In the genomic region with DNA sequence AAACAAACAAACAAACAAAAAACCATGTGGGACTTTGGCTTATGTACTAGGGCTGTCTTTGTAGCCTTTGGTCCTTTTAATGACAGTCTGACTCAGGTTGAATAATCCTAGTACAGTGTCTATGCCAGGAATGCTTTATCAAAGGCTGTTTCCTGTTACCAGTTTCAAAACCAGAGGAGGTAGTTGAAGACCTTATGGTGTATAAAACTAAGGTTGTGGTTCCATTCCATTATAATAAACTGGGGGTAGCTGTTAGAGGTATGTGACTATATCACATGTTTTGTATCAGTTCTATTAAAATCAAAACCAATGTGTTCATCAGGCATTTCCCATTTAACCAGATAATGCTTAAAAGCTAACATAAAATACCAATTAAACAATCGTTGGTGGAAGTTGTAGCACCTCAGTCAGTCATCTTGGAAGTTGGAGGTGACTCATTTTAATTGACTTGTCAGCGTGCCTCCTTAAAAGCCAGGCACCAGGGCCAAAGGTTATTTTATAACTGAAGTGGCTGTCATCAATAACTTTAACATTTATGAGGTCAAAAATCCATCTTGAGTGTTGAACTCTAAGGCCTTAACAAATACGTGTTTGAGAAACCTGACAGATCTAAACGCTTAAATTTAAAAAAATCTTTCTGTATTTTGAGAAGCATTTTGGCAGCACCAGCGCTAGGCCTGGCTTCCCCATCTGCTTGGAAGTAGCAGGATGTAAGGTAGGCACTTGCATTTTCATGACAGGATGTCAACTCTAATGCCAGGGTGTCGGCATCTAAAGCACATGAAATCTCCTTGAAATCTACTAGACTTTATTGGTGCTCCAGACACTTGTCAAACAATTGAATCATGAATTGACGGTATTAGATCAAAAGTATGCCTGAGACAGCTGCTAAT, we compare ENCODE assay signal across 13 cellular contexts.
DNase-seq lines count a peak whose midpoint lies in the region; ATAC-seq and TF ChIP-seq lines count a peak whose summit lies in the region.
"Had no signal": no experiment of that assay in that cellular context is flagged by ENCODE, and none has a peak within 500 bp of the region (broad histone marks: within the 10 kb centered on the region; RNA-seq: fewer than 3 reads in every experiment).

No MANE protein-coding gene starts in this region.

- peak; percentile 56 for ATAC-seq in stimulated activated naive CD8-positive, alpha-beta T cell treated with anti-CD3 and anti-CD28 coated beads, Interleukin-15, Interleukin-2, amounts not matched to agents 100 U/mL and 50 U/mL, for 24 hours
- ATAC-seq: stimulated activated memory B cell treated with anti-CD40 and anti-IgM and Interleukin-4, amounts not matched to agents 10 μg/mL and 1 μg/mL and 100 μg/mL, for 72 hours had no signal

- no TSS peak for BruUV-seq in MCF 10A (replicated peaks; lab: Mats Ljungman, UMichigan)

- H3K9me3 Mint-ChIP-seq in MCF 10A (ENCODE audit: unreplicated experiment): no peaks in the 10 kb centered on the region
- H3K9me3 Mint-ChIP-seq: memory B cell; stimulated activated memory B cell treated with anti-CD40 and anti-IgM and Interleukin-4, amounts not matched to agents 10 μg/mL and 1 μg/mL and 100 μg/mL, for 72 hours had no signal

- H3K27me3 Mint-ChIP-seq in MCF 10A (ENCODE audit: insufficient read depth, unreplicated experiment): no peaks in the 10 kb centered on the region
- H3K27me3 Mint-ChIP-seq: memory B cell; stimulated activated memory B cell treated with anti-CD40 and anti-IgM and Interleukin-4, amounts not matched to agents 10 μg/mL and 1 μg/mL and 100 μg/mL, for 72 hours had no signal

- H3K4me1 ChIP-seq in breast epithelium: no peaks in the 10 kb centered on the region
- peaks cover 0 to 14% (median 2%) of the 10 kb centered on the region in 4 donors for H3K4me1 ChIP-seq in Peyer's patch
- peaks cover 0 to 22% (median 0%) of the 10 kb centered on the region in 3 donors for H3K4me1 ChIP-seq in esophagus squamous epithelium

- in situ Hi-C loops in GM13976 (cut with MboI; ENCODE audit: low sequenced_read_pairs, unreplicated experiment): no loop called here

- intact Hi-C loops in MCF 10A (cut with micrococcal nuclease): no loop called here
- intact Hi-C loops in breast epithelium (cut with DNase I; ENCODE audit: low total_unique reads): no loop called here
- intact Hi-C loops in esophagus squamous epithelium (cut with DNase I): no loop called here

- H3K4me1 Mint-ChIP-seq in MCF 10A (ENCODE audit: insufficient read depth, unreplicated experiment): no peaks in the 10 kb centered on the region

- H3K27me3 ChIP-seq in breast epithelium: no peaks in the 10 kb centered on the region
- H3K27me3 ChIP-seq in Peyer's patch: no peaks in the 10 kb centered on the region
- no peaks in the 10 kb centered on the region for H3K27me3 ChIP-seq in esophagus squamous epithelium

- H3K4me3 ChIP-seq in breast epithelium (no peak overlapping the region), Peyer's patch (peak overlapping the region in 1 of 4 donors; percentile 15), epithelial cell of esophagus (ENCODE audit: low read length) (no peak overlapping the region), esophagus squamous epithelium (no peak overlapping the region)
- H3K4me3 ChIP-seq: skin epidermis had no signal

- H3K27ac ChIP-seq in breast epithelium (no peak overlapping the region), Peyer's patch (peak overlapping the region in 3 of 4 donors; percentile 19 to 86 (median 77)), esophagus squamous epithelium (peak overlapping the region in 1 of 4 donors; percentile 30)
- H3K27ac ChIP-seq: skin epidermis had no signal

- no peak for TF ChIP-seq CTCF in MCF 10A (IDR thresholded peaks at IDR 0.05; ENCODE audit: unreplicated experiment)
- TF ChIP-seq CTCF in breast epithelium (IDR thresholded peaks at IDR 0.05): no peak
- TF ChIP-seq CTCF in Peyer's patch (IDR thresholded peaks at IDR 0.05): peak in 1 of 6 experiments; percentile 4
- TF ChIP-seq CTCF in epithelial cell of esophagus (IDR thresholded peaks at IDR 0.05; ENCODE audit: insufficient read depth, low read depth, low read length, missing control alignments): no peak
- TF ChIP-seq CTCF in GM13976 (IDR thresholded peaks at IDR 0.05; ENCODE audit: borderline replicate concordance, control extremely low read depth, extremely low read depth, insufficient read depth, missing control alignments): no peak
- TF ChIP-seq CTCF in esophagus squamous epithelium (IDR thresholded peaks at IDR 0.05): no peak

- no peak for TF ChIP-seq POLR2A in breast epithelium (IDR thresholded peaks at IDR 0.05)
- no peak for TF ChIP-seq POLR2A in Peyer's patch (IDR thresholded peaks at IDR 0.05)
- no peak for TF ChIP-seq POLR2A in esophagus squamous epithelium (IDR thresholded peaks at IDR 0.05)

- H3K36me3 ChIP-seq in breast epithelium (no peaks in the 10 kb centered on the region), Peyer's patch (peaks cover 0 to 14% (median 0%) of the 10 kb centered on the region in 3 donors), esophagus squamous epithelium (peaks cover 0 to 27% (median 0%) of the 10 kb centered on the region in 3 donors)

- H3K36me3 Mint-ChIP-seq in MCF 10A (ENCODE audit: insufficient read depth, unreplicated experiment): peaks cover 8% of the 10 kb centered on the region

- 78% methylated on average over 7 of the region's 7 CpGs for WGBS in esophagus squamous epithelium, 2 donors

- no peak overlapping the region for H3K4me3 Mint-ChIP-seq in MCF 10A (ENCODE audit: unreplicated experiment)
- H3K4me3 Mint-ChIP-seq: memory B cell; stimulated activated memory B cell treated with anti-CD40 and anti-IgM and Interleukin-4, amounts not matched to agents 10 μg/mL and 1 μg/mL and 100 μg/mL, for 72 hours had no signal

- CTCF ChIA-PET in MCF 10A (lab: Yijun Ruan, JAX): interaction anchor here (0.6 to 11.4 kb wide), 6 partner anchors 38 to 316 kb away, joined by 3 to 75 read pairs (median 4); partner anchors contain the start of gene TBC1D4

- POLR2A ChIA-PET in MCF 10A (lab: Yijun Ruan, JAX): interaction anchor here (0.6 to 3.9 kb wide), 3 partner anchors 9 to 82 kb away, joined by 3 to 14 read pairs (median 3); no protein-coding TSS in a partner anchor

- no peak overlapping the region for H3K27ac Mint-ChIP-seq in MCF 10A (ENCODE audit: low read depth, unreplicated experiment)
- H3K27ac Mint-ChIP-seq: memory B cell; stimulated activated memory B cell treated with anti-CD40 and anti-IgM and Interleukin-4, amounts not matched to agents 10 μg/mL and 1 μg/mL and 100 μg/mL, for 72 hours had no signal

- H3K9me3 ChIP-seq in breast epithelium (no peaks in the 10 kb centered on the region), Peyer's patch (no peaks in the 10 kb centered on the region), esophagus squamous epithelium (no peaks in the 10 kb centered on the region)

- DNase-seq in MCF 10A (ENCODE audit: unreplicated experiment) (peak; percentile 44), breast epithelium (ENCODE audit: low spot score in 2 of 2) (no peak), Peyer's patch (peak in 1 of 3 donors; percentile 66), epithelial cell of esophagus (ENCODE audit: low read depth) (peak; percentile 71), DMS79 (lab: John Stamatoyannopoulos, UW) (no peak), GM13976 (ENCODE audit: low spot score) (no peak), esophagus squamous epithelium (lab: John Stamatoyannopoulos, UW) (no peak)
- no peak for DNase-seq in stimulated activated naive CD8-positive, alpha-beta T cell treated with anti-CD3 and anti-CD28 coated beads, Interleukin-15, Interleukin-2, amounts not matched to agents 100 U/mL and 50 U/mL, for 24 hours
- DNase-seq: activated CD4-positive, CD25-positive, alpha-beta regulatory T cell treated with anti-CD3 and anti-CD28 coated beads, Interleukin-2, amount 50 U/mL, for 72 hours; NCI-H2081 treated with DMSO at 0.1 percent for 48 hours had no signal

Comparison
In these comparisons a context has a peak if more than half of its experiments do, and no peak if none do; other contexts are left out.
1. DNase-seq: peak in MCF 10A (single experiment) and epithelial cell of esophagus (single experiment); none in breast epithelium (0 of 2), stimulated activated naive CD8-positive, alpha-beta T cell treated with anti-CD3 and anti-CD28 coated beads, Interleukin-15, Interleukin-2, amounts not matched to agents 100 U/mL and 50 U/mL, for 24 hours (single experiment), DMS79 (single experiment), GM13976 (single experiment) and esophagus squamous epithelium (single experiment).
2. H3K27ac ChIP-seq: peak in Peyer's patch (3 of 4); none in breast epithelium (0 of 2).